10 cellular contexts compared by ENCODE assay signal in genomic region chr5:121189569-121190305, GRCh38.
A peak's percentile ranks its signal among the peaks of the same experiment; 100 is the strongest.
DNase-seq lines count a peak whose midpoint lies in the region; ATAC-seq and TF ChIP-seq lines count a peak whose summit lies in the region.
"Had no signal": no experiment of that assay in that cellular context is flagged by ENCODE, and none has a peak within 500 bp of the region (broad histone marks: within the 10 kb centered on the region; RNA-seq: fewer than 3 reads in every experiment).

No MANE protein-coding gene starts in this region.

- peak; percentile 2 for DNase-seq in AG04449 (ENCODE audit: low read depth, low spot score)
- DNase-seq in HT1080 (ENCODE audit: low read depth): peak; percentile 34
- peak; percentile 75 for DNase-seq in amniotic epithelial cell (ENCODE audit: low read depth)
- peak; percentile 53 for DNase-seq in inferior parietal cortex (ENCODE audit: extremely low spot score)
- DNase-seq in activated gamma-delta T cell treated with Interleukin-2 at 50 U/mL for 16 hours: no peak
- no peak for DNase-seq in activated CD4-positive, alpha-beta T cell treated with anti-CD3 and anti-CD28 coated beads for 4 hours
- DNase-seq: SIG-M5 had no signal

- ATAC-seq in GM18907 (IDR thresholded peaks at IDR 0.05; ENCODE audit: unreplicated experiment) (no peak), GM21360 (IDR thresholded peaks at IDR 0.05; ENCODE audit: unreplicated experiment) (no peak)

- no peak for TF ChIP-seq CTCF in AG04449 (IDR thresholded peaks at IDR 0.05; ENCODE audit: insufficient read depth, low read length, missing control alignments)

- H3K4me3 ChIP-seq in AG04449 (ENCODE audit: low read depth, low read length): no peak overlapping the region
- H3K4me3 ChIP-seq: thoracic aorta had no signal

- POLR2A ChIA-PET in AG04449 (lab: Yijun Ruan, JAX): no interaction called here

- CTCF ChIA-PET in AG04449 (lab: Yijun Ruan, JAX): no interaction called here

Comparison
In these comparisons a context has a peak if more than half of its experiments do, and no peak if none do; other contexts are left out.
1. DNase-seq: peak in AG04449 (single experiment), HT1080 (single experiment), amniotic epithelial cell (single experiment) and inferior parietal cortex (single experiment); none in activated gamma-delta T cell treated with Interleukin-2 at 50 U/mL for 16 hours (single experiment) and activated CD4-positive, alpha-beta T cell treated with anti-CD3 and anti-CD28 coated beads for 4 hours (0 of 2).